ENCODE assay signal across 8 cellular contexts in genomic region chr19:47417746-47418594, GRCh38. TPM values are rescaled to one million over a fixed set of nuclear protein-coding genes. Genes with fewer than 3 reads are reported as not detected.
DNase-seq lines count a peak whose midpoint lies in the region; ATAC-seq and TF ChIP-seq lines count a peak whose summit lies in the region.
"Had no signal": no experiment of that assay in that cellular context is flagged by ENCODE, and none has a peak within 500 bp of the region (broad histone marks: within the 10 kb centered on the region; RNA-seq: fewer than 3 reads in every experiment).

No MANE protein-coding gene starts in this region.

- intact Hi-C loops in gastrocnemius medialis (cut with DNase I; ENCODE audit: low total_unique reads), result no loop called here
- intact Hi-C loops in spleen (cut with DNase I; ENCODE audit: low total_unique reads), result no loop called here

- ATAC-seq in gastrocnemius medialis (no peak), HG03571 (IDR thresholded peaks at IDR 0.05; ENCODE audit: unreplicated experiment) (no peak)

- TF ChIP-seq CTCF in RWPE1 (conservative IDR thresholded peaks at IDR 0.05; ENCODE audit: low read depth), result no peak
- TF ChIP-seq CTCF in fibroblast of the aortic adventitia (IDR thresholded peaks at IDR 0.05; ENCODE audit: insufficient read depth, low read length), result no peak
- TF ChIP-seq CTCF in gastrocnemius medialis (IDR thresholded peaks at IDR 0.05 in 4 of 5, conservative IDR thresholded peaks at IDR 0.05 in 1 of 5), result no peak
- no peak for TF ChIP-seq CTCF in spleen (IDR thresholded peaks at IDR 0.05 in 8 of 11, conservative IDR thresholded peaks at IDR 0.05 in 3 of 11)

- CTCF ChIA-PET in RWPE1 (lab: Yijun Ruan, JAX), result interaction anchor here (0.6 to 1.0 kb wide), 4 partner anchors 9 to 161 kb away, joined by 3 to 4 read pairs (median 4); no protein-coding TSS in a partner anchor

- POLR2A ChIA-PET in RWPE1 (lab: Yijun Ruan, JAX; ENCODE audit: low non-redundant PET), result no interaction called here

- in situ Hi-C loops in G401 (cut with HindIII; ENCODE audit: low sequenced_read_pairs) (no loop called here), gastrocnemius medialis (cut with MboI; ENCODE audit: low sequenced_read_pairs in 4 of 4) (no loop called here)

- H3K27ac ChIP-seq in RWPE1 (peak overlapping the region; percentile 21; the same call in 1 of the 2 replicates), gastrocnemius medialis (no peak overlapping the region), spleen (no peak overlapping the region)

- DNase-seq in G401 (ENCODE audit: low spot score), result peak; percentile 28
- no peak for DNase-seq in RWPE1 (ENCODE audit: low spot score)
- DNase-seq in fibroblast of the aortic adventitia (ENCODE audit: low read depth), result peak; percentile 16
- no peak for DNase-seq in gastrocnemius medialis
- no peak for DNase-seq in spleen
- DNase-seq in dermis blood vessel endothelial cell, result no peak
- DNase-seq: effector memory CD4-positive, alpha-beta T cell had no signal

- H3K4me3 ChIP-seq in fibroblast of the aortic adventitia (ENCODE audit: low read depth, low read length) (peak overlapping the region; percentile 70), gastrocnemius medialis (peak overlapping the region in 3 of 4 donors; percentile 35 to 38 (median 37)), spleen (peak overlapping the region in 4 of 8 donors; percentile 35 to 63 (median 37))

- H3K4me1 ChIP-seq in gastrocnemius medialis (peaks cover 0 to 10% of the 10 kb centered on the region in 2 donors), spleen (peaks cover 0 to 48% (median 14%) of the 10 kb centered on the region in 6 donors)

- 7 to 11% (median 7%) methylated on average over 27 to 29 of the region's 29 CpGs for WGBS in spleen, 5 donors

- H3K9me3 ChIP-seq in gastrocnemius medialis (no peaks in the 10 kb centered on the region), spleen (no peaks in the 10 kb centered on the region)

- TF ChIP-seq POLR2A in gastrocnemius medialis (IDR thresholded peaks at IDR 0.05) (no peak), spleen (IDR thresholded peaks at IDR 0.05) (no peak)

- H3K36me3 ChIP-seq in gastrocnemius medialis, result no peaks in the 10 kb centered on the region
- H3K36me3 ChIP-seq in spleen, result peaks cover 0 to 5% (median 0%) of the 10 kb centered on the region in 6 donors

- H3K27me3 ChIP-seq in gastrocnemius medialis (peaks cover 69 to 80% (median 77%) of the 10 kb centered on the region in 3 donors), spleen (replicated peaks in 1 of 7) (peaks cover 4 to 100% (median 67%) of the 10 kb centered on the region in 7 donors)

RNA-seq across cellular contexts. Expression of gene MEIS3, which starts 1.4 kb away (rescaled TPM):
- total RNA-seq in G401 (2014; rRNA removed; shearing (Covaris generic)), result 114 and 148 TPM in 2 replicates
- total RNA-seq in fibroblast of the aortic adventitia (ENCODE audit: low replicate concordance), result 14.5 and 33.9 TPM in 2 replicates
- total RNA-seq in gastrocnemius medialis, result 1 to 10 TPM in 3 of 4 donors, under 1 TPM in 1; 0.24 to 5.4 (median 2.2) TPM
- total RNA-seq in spleen, result 10 to 100 TPM in 1 of 7 donors, 1 to 10 TPM in 6; 4.3 to 10.4 (median 8.1) TPM
- 1 to 10 TPM; 5.0 to 6.7 (median 6.2) TPM for polyA plus RNA-seq in spleen
- 0.37 TPM in 1 of 2 replicates, not detected in the other for total RNA-seq in dermis blood vessel endothelial cell

RNA-seq across cellular contexts. Expression of gene SLC8A2, which starts 53.7 kb away (rescaled TPM):
- total RNA-seq in G401 (2014; rRNA removed; shearing (Covaris generic)), result 3.5 and 3.8 TPM in 2 replicates
- total RNA-seq in fibroblast of the aortic adventitia (ENCODE audit: low replicate concordance) (not detected in 2 replicates), gastrocnemius medialis (not detected), spleen (not detected), dermis blood vessel endothelial cell (0.17 TPM in 1 of 2 replicates, not detected in the other)
- polyA plus RNA-seq in spleen, result under 1 TPM in 2 of 3 donors, not detected in 1; 0.02 to 0.19 TPM

Comparison
In these comparisons a context has a peak if more than half of its experiments do, and no peak if none do; other contexts are left out.
1. DNase-seq: peak in G401 (single experiment) and fibroblast of the aortic adventitia (single experiment); none in RWPE1 (single experiment), gastrocnemius medialis (0 of 2), spleen (single experiment) and dermis blood vessel endothelial cell (single experiment).